ENCODE assay signal across 19 cellular contexts in genomic region chr11:13271060-13271693, GRCh38. TPM values are rescaled to one million over a fixed set of nuclear protein-coding genes. Genes with fewer than 3 reads are reported as not detected.
DNase-seq lines count a peak whose midpoint lies in the region; ATAC-seq and TF ChIP-seq lines count a peak whose summit lies in the region.
"Had no signal": no experiment of that assay in that cellular context is flagged by ENCODE, and none has a peak within 500 bp of the region (broad histone marks: within the 10 kb centered on the region; RNA-seq: fewer than 3 reads in every experiment).

No MANE protein-coding gene starts in this region.

- H3K27ac ChIP-seq in HEK293 (ENCODE audit: extremely low read depth, low read depth, low read length) (no peak overlapping the region), caudate nucleus (ENCODE audit: low read depth, low read length) (no peak overlapping the region)
- H3K27ac ChIP-seq: A549, SJSA1 had no signal

- H3K4me3 ChIP-seq in HEK293 (ENCODE audit: low read depth, low read length) = no peak overlapping the region
- no peak overlapping the region for H3K4me3 ChIP-seq in mucosa of descending colon
- H3K4me3 ChIP-seq: A549, SJSA1 had no signal

- ATAC-seq in mucosa of descending colon (peak; percentile 98), HG02642 (IDR thresholded peaks at IDR 0.05; ENCODE audit: poor library complexity, unreplicated experiment) (no peak), GM18519 (IDR thresholded peaks at IDR 0.05; ENCODE audit: low FRiP score, unreplicated experiment) (no peak)
- ATAC-seq: A549, Panc1 had no signal

- H3K4me1 ChIP-seq in HEK293 (ENCODE audit: control insufficient read depth, insufficient read depth, low read length) = no peaks in the 10 kb centered on the region
- peaks cover 11% of the 10 kb centered on the region for H3K4me1 ChIP-seq in mucosa of descending colon (ENCODE audit: low read depth)

- DNase-seq in LoVo (ENCODE audit: low spot score) (peak; percentile 72), SW480 (ENCODE audit: low spot score) (peak; percentile 18), mucosa of descending colon (peak in 1 of 3 donors; percentile 66), iPS-NIHi11 (ENCODE audit: low spot score) (no peak), caudate nucleus (lab: John Stamatoyannopoulos, UW) (no peak)
- DNase-seq: H7, HFFc6, KBM-7, NCI-H1694 treated with DMSO at 0.1 percent for 48 hours, NCI-H2081 treated with DMSO at 0.1 percent for 48 hours, NCI-H2171 treated with DMSO at 0.1 percent for 48 hours, NCI-H446, NCI-H526 had no signal

- TF ChIP-seq CTCF in HEK293 (tag by site-specific recombination; IDR thresholded peaks at IDR 0.05) = no peak
- TF ChIP-seq CTCF in mucosa of descending colon (IDR thresholded peaks at IDR 0.05) = no peak

- H3K9me3 ChIP-seq in HEK293 (ENCODE audit: control insufficient read depth, insufficient read depth, low read depth, low read length) = no peaks in the 10 kb centered on the region
- no peaks in the 10 kb centered on the region for H3K9me3 ChIP-seq in mucosa of descending colon
- H3K9me3 ChIP-seq: A549, SJSA1 had no signal

- POLR2A ChIA-PET in HEK293 (lab: Yijun Ruan, JAX) = no interaction called here

- CTCF ChIA-PET in HEK293 (lab: Yijun Ruan, JAX) = interaction anchor here (0.6 to 0.9 kb wide), 3 partner anchors 63 to 73 kb away, joined by 3 to 4 read pairs (median 4); no protein-coding TSS in a partner anchor

- no peaks in the 10 kb centered on the region for H3K36me3 ChIP-seq in HEK293 (ENCODE audit: control insufficient read depth in 2 of 2, insufficient read depth in 1 of 2, low read length in 2 of 2)
- H3K36me3 ChIP-seq in mucosa of descending colon (ENCODE audit: low read depth) = no peaks in the 10 kb centered on the region
- H3K36me3 ChIP-seq: SJSA1 had no signal

- intact Hi-C loops in mucosa of descending colon (cut with DNase I, micrococcal nuclease) = no loop called here

TF ChIP-seq in HEK293, 187 proteins besides CTCF, POLR2A, EP300 and RAD21:
- TF ChIP-seq ZNF571 (tag by site-specific recombination; IDR thresholded peaks at IDR 0.05) (no peak), PRDM1 (tag by site-specific recombination; IDR thresholded peaks at IDR 0.05) (peak; percentile 56), ZNF366 (tag by site-specific recombination; conservative IDR thresholded peaks at IDR 0.05) (peak; percentile 73)

RNA-seq across cellular contexts. Expression of gene BMAL1, which starts 6.4 kb away (rescaled TPM):
- total RNA-seq in mucosa of descending colon = 10 to 100 TPM; 26.6 to 40.1 (median 29.8) TPM

Comparison
In these comparisons a context has a peak if more than half of its experiments do, and no peak if none do; other contexts are left out.
1. DNase-seq: peak in LoVo (single experiment) and SW480 (single experiment); none in iPS-NIHi11 (single experiment) and caudate nucleus (0 of 61).